Comparison of ENCODE assay signal across 1 cellular context in the genomic region with DNA sequence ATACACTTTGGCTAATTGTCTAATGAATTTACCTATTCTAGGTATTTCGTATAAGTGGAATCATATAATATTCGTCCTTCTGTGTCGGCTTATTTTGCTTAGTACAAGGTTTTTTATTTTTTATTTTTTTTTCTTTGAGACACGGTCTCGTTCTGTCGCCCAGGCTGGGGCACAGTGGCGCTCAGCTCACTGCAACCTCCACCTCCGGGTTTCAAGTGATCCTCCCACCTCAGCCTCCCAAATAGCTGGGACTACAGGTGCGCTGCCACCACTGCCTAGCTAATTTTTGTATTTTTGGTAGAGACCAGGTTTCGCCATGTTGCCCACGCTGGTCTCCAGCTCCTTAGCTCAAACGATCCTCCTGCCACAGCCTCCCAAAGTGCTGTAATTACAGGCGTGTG.
A peak's percentile ranks its signal among the peaks of the same experiment; 100 is the strongest.
TF ChIP-seq lines count a peak whose summit lies in the region.

No MANE protein-coding gene starts in this region.

TF ChIP-seq in K562, 482 proteins besides CTCF, POLR2A, EP300 and RAD21 (continued from another document):
- TF ChIP-seq, protein P1, sequence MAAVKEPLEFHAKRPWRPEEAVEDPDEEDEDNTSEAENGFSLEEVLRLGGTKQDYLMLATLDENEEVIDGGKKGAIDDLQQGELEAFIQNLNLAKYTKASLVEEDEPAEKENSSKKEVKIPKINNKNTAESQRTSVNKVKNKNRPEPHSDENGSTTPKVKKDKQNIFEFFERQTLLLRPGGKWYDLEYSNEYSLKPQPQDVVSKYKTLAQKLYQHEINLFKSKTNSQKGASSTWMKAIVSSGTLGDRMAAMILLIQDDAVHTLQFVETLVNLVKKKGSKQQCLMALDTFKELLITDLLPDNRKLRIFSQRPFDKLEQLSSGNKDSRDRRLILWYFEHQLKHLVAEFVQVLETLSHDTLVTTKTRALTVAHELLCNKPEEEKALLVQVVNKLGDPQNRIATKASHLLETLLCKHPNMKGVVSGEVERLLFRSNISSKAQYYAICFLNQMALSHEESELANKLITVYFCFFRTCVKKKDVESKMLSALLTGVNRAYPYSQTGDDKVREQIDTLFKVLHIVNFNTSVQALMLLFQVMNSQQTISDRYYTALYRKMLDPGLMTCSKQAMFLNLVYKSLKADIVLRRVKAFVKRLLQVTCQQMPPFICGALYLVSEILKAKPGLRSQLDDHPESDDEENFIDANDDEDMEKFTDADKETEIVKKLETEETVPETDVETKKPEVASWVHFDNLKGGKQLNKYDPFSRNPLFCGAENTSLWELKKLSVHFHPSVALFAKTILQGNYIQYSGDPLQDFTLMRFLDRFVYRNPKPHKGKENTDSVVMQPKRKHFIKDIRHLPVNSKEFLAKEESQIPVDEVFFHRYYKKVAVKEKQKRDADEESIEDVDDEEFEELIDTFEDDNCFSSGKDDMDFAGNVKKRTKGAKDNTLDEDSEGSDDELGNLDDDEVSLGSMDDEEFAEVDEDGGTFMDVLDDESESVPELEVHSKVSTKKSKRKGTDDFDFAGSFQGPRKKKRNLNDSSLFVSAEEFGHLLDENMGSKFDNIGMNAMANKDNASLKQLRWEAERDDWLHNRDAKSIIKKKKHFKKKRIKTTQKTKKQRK (IDR thresholded peaks at IDR 0.05; ENCODE audit: borderline replicate concordance, low read depth, low read length) = no peak
- TF ChIP-seq MBD2 (IDR thresholded peaks at IDR 0.05; ENCODE audit: borderline replicate concordance, low read depth) (no peak), NR2F6 (CRISPR knock-in tag; IDR thresholded peaks at IDR 0.05) (no peak), BCOR (IDR thresholded peaks at IDR 0.05) (peak; percentile 61), ZNF57 (CRISPR knock-in tag; IDR thresholded peaks at IDR 0.05) (no peak), ZSCAN32 (CRISPR knock-in tag; IDR thresholded peaks at IDR 0.05) (no peak), SMAD2 (IDR thresholded peaks at IDR 0.05; ENCODE audit: low read depth, low read length) (no peak), SAP30 (IDR thresholded peaks at IDR 0.05; ENCODE audit: borderline replicate concordance, insufficient read depth, low read depth, low read length, poor library complexity, severe bottlenecking) (no peak), ZFX (CRISPR knock-in tag; IDR thresholded peaks at IDR 0.05) (no peak), ZNF76 (CRISPR knock-in tag; IDR thresholded peaks at IDR 0.05; ENCODE audit: borderline replicate concordance) (no peak), NRF1 (conservative IDR thresholded peaks at IDR 0.05 in 1 of 2, IDR thresholded peaks at IDR 0.05 in 1 of 2) (peak in 1 of 2 experiments; percentile 57; a peak in 3 of 4 replicates), ARNT (IDR thresholded peaks at IDR 0.05) (0 out of 4 replicates have a peak, but pooled peaks of 1 of the 2 experiments have one; percentile 36), HLTF (IDR thresholded peaks at IDR 0.05) (0 out of 2 replicates have a peak, but pooled peaks have one; percentile 27), ZNF316 (IDR thresholded peaks at IDR 0.05) (peak; percentile 69), ZNF174 (CRISPR knock-in tag; IDR thresholded peaks at IDR 0.05) (no peak), MTA2 (IDR thresholded peaks at IDR 0.05; ENCODE audit: low read depth) (0 out of 2 replicates have a peak, but pooled peaks have one; percentile 22), HDGF (IDR thresholded peaks at IDR 0.05) (no peak)
- TF ChIP-seq, protein P2, sequence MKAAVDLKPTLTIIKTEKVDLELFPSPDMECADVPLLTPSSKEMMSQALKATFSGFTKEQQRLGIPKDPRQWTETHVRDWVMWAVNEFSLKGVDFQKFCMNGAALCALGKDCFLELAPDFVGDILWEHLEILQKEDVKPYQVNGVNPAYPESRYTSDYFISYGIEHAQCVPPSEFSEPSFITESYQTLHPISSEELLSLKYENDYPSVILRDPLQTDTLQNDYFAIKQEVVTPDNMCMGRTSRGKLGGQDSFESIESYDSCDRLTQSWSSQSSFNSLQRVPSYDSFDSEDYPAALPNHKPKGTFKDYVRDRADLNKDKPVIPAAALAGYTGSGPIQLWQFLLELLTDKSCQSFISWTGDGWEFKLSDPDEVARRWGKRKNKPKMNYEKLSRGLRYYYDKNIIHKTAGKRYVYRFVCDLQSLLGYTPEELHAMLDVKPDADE (conservative IDR thresholded peaks at IDR 0.05; ENCODE audit: control insufficient read depth, low read depth, low read length) = no peak
- TF ChIP-seq, protein P3, sequence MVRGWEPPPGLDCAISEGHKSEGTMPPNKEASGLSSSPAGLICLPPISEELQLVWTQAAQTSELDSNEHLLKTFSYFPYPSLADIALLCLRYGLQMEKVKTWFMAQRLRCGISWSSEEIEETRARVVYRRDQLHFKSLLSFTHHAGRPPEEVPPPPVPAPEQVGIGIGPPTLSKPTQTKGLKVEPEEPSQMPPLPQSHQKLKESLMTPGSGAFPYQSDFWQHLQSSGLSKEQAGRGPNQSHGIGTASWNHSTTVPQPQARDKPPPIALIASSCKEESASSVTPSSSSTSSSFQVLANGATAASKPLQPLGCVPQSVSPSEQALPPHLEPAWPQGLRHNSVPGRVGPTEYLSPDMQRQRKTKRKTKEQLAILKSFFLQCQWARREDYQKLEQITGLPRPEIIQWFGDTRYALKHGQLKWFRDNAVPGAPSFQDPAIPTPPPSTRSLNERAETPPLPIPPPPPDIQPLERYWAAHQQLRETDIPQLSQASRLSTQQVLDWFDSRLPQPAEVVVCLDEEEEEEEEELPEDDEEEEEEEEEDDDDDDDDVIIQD (CRISPR knock-in tag; IDR thresholded peaks at IDR 0.05) = no peak
- TF ChIP-seq, protein P4, sequence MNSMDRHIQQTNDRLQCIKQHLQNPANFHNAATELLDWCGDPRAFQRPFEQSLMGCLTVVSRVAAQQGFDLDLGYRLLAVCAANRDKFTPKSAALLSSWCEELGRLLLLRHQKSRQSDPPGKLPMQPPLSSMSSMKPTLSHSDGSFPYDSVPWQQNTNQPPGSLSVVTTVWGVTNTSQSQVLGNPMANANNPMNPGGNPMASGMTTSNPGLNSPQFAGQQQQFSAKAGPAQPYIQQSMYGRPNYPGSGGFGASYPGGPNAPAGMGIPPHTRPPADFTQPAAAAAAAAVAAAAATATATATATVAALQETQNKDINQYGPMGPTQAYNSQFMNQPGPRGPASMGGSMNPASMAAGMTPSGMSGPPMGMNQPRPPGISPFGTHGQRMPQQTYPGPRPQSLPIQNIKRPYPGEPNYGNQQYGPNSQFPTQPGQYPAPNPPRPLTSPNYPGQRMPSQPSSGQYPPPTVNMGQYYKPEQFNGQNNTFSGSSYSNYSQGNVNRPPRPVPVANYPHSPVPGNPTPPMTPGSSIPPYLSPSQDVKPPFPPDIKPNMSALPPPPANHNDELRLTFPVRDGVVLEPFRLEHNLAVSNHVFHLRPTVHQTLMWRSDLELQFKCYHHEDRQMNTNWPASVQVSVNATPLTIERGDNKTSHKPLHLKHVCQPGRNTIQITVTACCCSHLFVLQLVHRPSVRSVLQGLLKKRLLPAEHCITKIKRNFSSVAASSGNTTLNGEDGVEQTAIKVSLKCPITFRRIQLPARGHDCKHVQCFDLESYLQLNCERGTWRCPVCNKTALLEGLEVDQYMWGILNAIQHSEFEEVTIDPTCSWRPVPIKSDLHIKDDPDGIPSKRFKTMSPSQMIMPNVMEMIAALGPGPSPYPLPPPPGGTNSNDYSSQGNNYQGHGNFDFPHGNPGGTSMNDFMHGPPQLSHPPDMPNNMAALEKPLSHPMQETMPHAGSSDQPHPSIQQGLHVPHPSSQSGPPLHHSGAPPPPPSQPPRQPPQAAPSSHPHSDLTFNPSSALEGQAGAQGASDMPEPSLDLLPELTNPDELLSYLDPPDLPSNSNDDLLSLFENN (IDR thresholded peaks at IDR 0.05; ENCODE audit: low read depth in 2 of 2, low read length in 2 of 2) = no peak
- TF ChIP-seq, protein P5, sequence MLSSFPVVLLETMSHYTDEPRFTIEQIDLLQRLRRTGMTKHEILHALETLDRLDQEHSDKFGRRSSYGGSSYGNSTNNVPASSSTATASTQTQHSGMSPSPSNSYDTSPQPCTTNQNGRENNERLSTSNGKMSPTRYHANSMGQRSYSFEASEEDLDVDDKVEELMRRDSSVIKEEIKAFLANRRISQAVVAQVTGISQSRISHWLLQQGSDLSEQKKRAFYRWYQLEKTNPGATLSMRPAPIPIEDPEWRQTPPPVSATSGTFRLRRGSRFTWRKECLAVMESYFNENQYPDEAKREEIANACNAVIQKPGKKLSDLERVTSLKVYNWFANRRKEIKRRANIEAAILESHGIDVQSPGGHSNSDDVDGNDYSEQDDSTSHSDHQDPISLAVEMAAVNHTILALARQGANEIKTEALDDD (IDR thresholded peaks at IDR 0.05) = no peak
- TF ChIP-seq, protein P6, sequence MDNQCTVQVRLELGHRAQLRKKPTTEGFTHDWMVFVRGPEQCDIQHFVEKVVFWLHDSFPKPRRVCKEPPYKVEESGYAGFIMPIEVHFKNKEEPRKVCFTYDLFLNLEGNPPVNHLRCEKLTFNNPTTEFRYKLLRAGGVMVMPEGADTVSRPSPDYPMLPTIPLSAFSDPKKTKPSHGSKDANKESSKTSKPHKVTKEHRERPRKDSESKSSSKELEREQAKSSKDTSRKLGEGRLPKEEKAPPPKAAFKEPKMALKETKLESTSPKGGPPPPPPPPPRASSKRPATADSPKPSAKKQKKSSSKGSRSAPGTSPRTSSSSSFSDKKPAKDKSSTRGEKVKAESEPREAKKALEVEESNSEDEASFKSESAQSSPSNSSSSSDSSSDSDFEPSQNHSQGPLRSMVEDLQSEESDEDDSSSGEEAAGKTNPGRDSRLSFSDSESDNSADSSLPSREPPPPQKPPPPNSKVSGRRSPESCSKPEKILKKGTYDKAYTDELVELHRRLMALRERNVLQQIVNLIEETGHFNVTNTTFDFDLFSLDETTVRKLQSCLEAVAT (IDR thresholded peaks at IDR 0.05) = peak in 1 of 2 experiments; percentile 73; a peak in 1 of 4 replicates
